ENCODE assay signal across 7 cellular contexts in genomic region chr22:12297351-12297750, GRCh38.
A peak's percentile ranks its signal among the peaks of the same experiment; 100 is the strongest.
DNase-seq lines count a peak whose midpoint lies in the region; ATAC-seq and TF ChIP-seq lines count a peak whose summit lies in the region.
"Not testable (repeated sequence)": the region's sequence is repeated elsewhere in the genome, so short reads cannot be mapped to it uniquely, and the experiment has no call there.

No MANE protein-coding gene starts in this region.

- not testable (repeated sequence) for H3K27me3 ChIP-seq in RWPE2 (ENCODE audit: insufficient read depth, poor library complexity, severe bottlenecking); psoas muscle (ENCODE audit: insufficient read depth in 3 of 3, low read length in 2 of 3); aorta (ENCODE audit: control insufficient read depth in 1 of 2, insufficient read depth in 2 of 2, low read length in 1 of 2)

- not testable (repeated sequence) for H3K36me3 ChIP-seq in RWPE2 (ENCODE audit: low read depth); mucosa of descending colon (ENCODE audit: low read depth); psoas muscle (ENCODE audit: insufficient read depth in 1 of 2, low read depth in 1 of 2); aorta (ENCODE audit: control insufficient read depth in 1 of 2, insufficient read depth in 2 of 2, low read length in 1 of 2)

- 71 to 77% (median 73%) methylated on average over 13 of the region's 13 CpGs for WGBS in psoas muscle, 3 donors
- 68 to 74% methylated on average over 13 of the region's 13 CpGs for WGBS in aorta, 2 donors

- not testable (repeated sequence) for H3K9me3 ChIP-seq in RWPE2 (ENCODE audit: severe bottlenecking); mucosa of descending colon; psoas muscle; aorta (ENCODE audit: control insufficient read depth, low read length)

- not testable (repeated sequence) for ATAC-seq in RWPE2 (ENCODE audit: low read depth); left cardiac atrium; mucosa of descending colon; psoas muscle; aorta (ENCODE audit: low FRiP score)

- H3K27ac ChIP-seq in RWPE2 (ENCODE audit: poor library complexity, severe bottlenecking); psoas muscle; aorta (ENCODE audit: low read depth in 1 of 2, low read length in 2 of 2): not testable (repeated sequence)

- intact Hi-C loops in left cardiac atrium (cut with DNase I); mucosa of descending colon (cut with DNase I, micrococcal nuclease); psoas muscle (cut with DNase I); aorta (cut with DNase I): not testable (repeated sequence)

- H3K4me3 ChIP-seq in RWPE2 (ENCODE audit: severe bottlenecking); mucosa of descending colon; psoas muscle; aorta (ENCODE audit: low read length in 2 of 2): not testable (repeated sequence)

- not testable (repeated sequence) for H3K4me1 ChIP-seq in RWPE2 (ENCODE audit: insufficient read depth, poor library complexity, severe bottlenecking); mucosa of descending colon (ENCODE audit: low read depth); psoas muscle; aorta (ENCODE audit: control insufficient read depth in 1 of 2, insufficient read depth in 2 of 2, low read length in 2 of 2)

- TF ChIP-seq CTCF in RWPE2 (IDR thresholded peaks at IDR 0.05; ENCODE audit: poor library complexity, severe bottlenecking); mucosa of descending colon (IDR thresholded peaks at IDR 0.05); psoas muscle (IDR thresholded peaks at IDR 0.05): not testable (repeated sequence)

- DNase-seq in RWPE2 (ENCODE audit: low spot score) (peak; percentile 29), left cardiac atrium (peak; percentile 18), mucosa of descending colon (peak in 2 of 3 donors; percentile 23 to 44), psoas muscle (peak; percentile 15 to 34), aorta (peak; percentile 36 to 80)
- peak; percentile 63 for DNase-seq in activated effector memory CD4-positive, alpha-beta T cell treated with anti-CD3 and anti-CD28 coated beads, Interleukin-2, amount 50 U/mL, for 16 hours
- DNase-seq in stimulated activated CD8-positive, alpha-beta memory T cell treated with anti-CD3 and anti-CD28 coated beads, Interleukin-4, amount 100 ng/mL, for 48 hours = peak; percentile 19
